Comparison of ENCODE assay signal across 9 cellular contexts in the genomic region with DNA sequence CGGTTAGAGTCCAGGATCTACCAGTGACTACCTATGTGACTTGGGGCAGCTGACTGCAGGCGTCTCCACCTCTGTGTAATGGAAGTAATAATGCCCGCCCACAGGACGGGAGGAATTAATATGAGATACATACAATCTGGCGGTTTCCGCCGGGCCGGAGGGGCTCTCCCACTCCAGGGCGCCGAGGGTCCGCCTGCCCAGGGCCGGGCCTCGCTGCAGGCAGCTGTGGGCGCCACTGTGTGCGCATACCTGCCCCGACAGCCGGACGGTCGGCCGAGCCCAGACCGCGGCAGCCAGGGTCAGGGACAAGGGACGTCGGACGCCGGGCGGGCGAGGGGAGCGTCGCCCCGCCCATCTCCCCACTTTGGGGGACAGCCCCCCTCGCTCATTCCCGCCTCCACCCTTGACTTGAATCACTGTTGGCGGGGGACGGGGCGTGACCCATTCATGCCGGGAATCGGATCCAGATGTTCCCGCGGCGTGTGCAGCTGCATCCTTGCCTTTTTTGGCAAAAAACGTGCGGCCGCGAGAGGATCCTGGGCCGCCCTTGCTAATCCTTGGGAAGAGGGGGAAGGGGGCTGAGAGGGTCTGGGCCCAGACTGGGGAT. TPM values are rescaled to one million over a fixed set of nuclear protein-coding genes. Genes with fewer than 3 reads are reported as not detected.
DNase-seq lines count a peak whose midpoint lies in the region; ATAC-seq and TF ChIP-seq lines count a peak whose summit lies in the region.
"Had no signal": no experiment of that assay in that cellular context is flagged by ENCODE, and none has a peak within 500 bp of the region (broad histone marks: within the 10 kb centered on the region; RNA-seq: fewer than 3 reads in every experiment).

No MANE protein-coding gene starts in this region.

- H3K9ac ChIP-seq in PC-3 (ENCODE audit: low read length): no peak overlapping the region

- no TSS peak for BruUV-seq in PC-3 (replicated peaks; lab: Mats Ljungman, UMichigan)

- no peak overlapping the region for H2AFZ ChIP-seq in PC-3 (ENCODE audit: low read length)

- H3K27me3 ChIP-seq in GM06990 (replicated peaks; ENCODE audit: control insufficient read depth, insufficient read depth, low read length) (no peaks in the 10 kb centered on the region), PC-3 (ENCODE audit: low read length) (no peaks in the 10 kb centered on the region), lower lobe of right lung (ENCODE audit: low read depth) (no peaks in the 10 kb centered on the region), tibial artery (no peaks in the 10 kb centered on the region)
- no peaks in the 10 kb centered on the region for H3K27me3 ChIP-seq in effector memory CD4-positive, alpha-beta T cell (replicated peaks; ENCODE audit: control insufficient read depth, insufficient read depth, low read length, poor library complexity, severe bottlenecking)

- H3K36me3 ChIP-seq in GM06990 (ENCODE audit: control insufficient read depth, insufficient read depth, low read length) (peaks cover 17% of the 10 kb centered on the region), PC-3 (ENCODE audit: low read depth, low read length) (no peaks in the 10 kb centered on the region; the same call in 1 of the 2 replicates), lower lobe of right lung (peaks cover 6% of the 10 kb centered on the region), tibial artery (peaks cover 0 to 23% (median 19%) of the 10 kb centered on the region in 3 donors)
- H3K36me3 ChIP-seq in effector memory CD4-positive, alpha-beta T cell (ENCODE audit: control insufficient read depth, insufficient read depth, low read length): no peaks in the 10 kb centered on the region

- H3K9me2 ChIP-seq in PC-3 (replicated peaks; ENCODE audit: low read length): no peaks in the 10 kb centered on the region

- H3K4me3 ChIP-seq in GM06990 (replicated peaks; ENCODE audit: low read depth, low read length) (peak overlapping the region; percentile 11), PC-3 (ENCODE audit: low read length) (no peak overlapping the region), lower lobe of right lung (peak overlapping the region; percentile 59), tibial artery (peak overlapping the region; percentile 65 to 67)
- peak overlapping the region; percentile 35 for H3K4me3 ChIP-seq in effector memory CD4-positive, alpha-beta T cell (ENCODE audit: insufficient read depth, low read depth, low read length, poor library complexity, severe bottlenecking)

- H4K20me1 ChIP-seq in PC-3 (ENCODE audit: low read length): no peaks in the 10 kb centered on the region

- H3K4me1 ChIP-seq in PC-3 (ENCODE audit: insufficient read depth, low read length) (peaks cover 21% of the 10 kb centered on the region), lower lobe of right lung (peaks cover 60% of the 10 kb centered on the region), tibial artery (peaks cover 11 to 60% (median 43%) of the 10 kb centered on the region in 4 donors)
- H3K4me1 ChIP-seq in effector memory CD4-positive, alpha-beta T cell (ENCODE audit: control insufficient read depth, insufficient read depth, low read length, poor library complexity, severe bottlenecking): no peaks in the 10 kb centered on the region

- intact Hi-C loops in PC-3 (cut with micrococcal nuclease) (no loop called here), lower lobe of right lung (cut with DNase I) (no loop called here), tibial artery (cut with DNase I; ENCODE audit: low total_unique reads) (no loop called here)

- H3K79me2 ChIP-seq in PC-3 (ENCODE audit: low read length): no peaks in the 10 kb centered on the region

- POLR2A ChIA-PET in PC-3 (lab: Charles Lee; ENCODE audit: unreplicated experiment): no interaction called here

- no peak; the same call in 1 of the 2 replicates for ATAC-seq in PC-3
- ATAC-seq in lower lobe of right lung: peak; percentile 80 to 82
- no peak for ATAC-seq in GM18519 (IDR thresholded peaks at IDR 0.05; ENCODE audit: low FRiP score, unreplicated experiment)

- peak overlapping the region; percentile 26; the same call in 1 of the 2 replicates for H3K4me2 ChIP-seq in PC-3 (ENCODE audit: low read length)

- no peak overlapping the region for H3K27ac ChIP-seq in PC-3 (ENCODE audit: low read length)
- H3K27ac ChIP-seq in effector memory CD4-positive, alpha-beta T cell (ENCODE audit: insufficient read depth, low read length, poor library complexity, severe bottlenecking): no peak overlapping the region
- H3K27ac ChIP-seq in lower lobe of right lung: peak overlapping the region; percentile 86
- H3K27ac ChIP-seq in tibial artery: peak overlapping the region; percentile 93 to 98

- DNase-seq in GM06990 (ENCODE audit: extremely low read depth, insufficient read length) (peak; percentile 56), PC-3 (no peak), lower lobe of right lung (peak; percentile 82), tibial artery (peak; percentile 68 to 91), inferior parietal cortex (ENCODE audit: extremely low spot score) (no peak), NCI-H1436 (lab: John Stamatoyannopoulos, UW) (no peak)
- no peak for DNase-seq in effector memory CD4-positive, alpha-beta T cell

- no peaks in the 10 kb centered on the region for H3F3A ChIP-seq in PC-3 (ENCODE audit: low read length, unreplicated experiment)

- TF ChIP-seq CTCF in GM06990 (IDR thresholded peaks at IDR 0.05; ENCODE audit: insufficient read depth, low read length, poor library complexity, severe bottlenecking) (no peak), PC-3 (conservative IDR thresholded peaks at IDR 0.05; ENCODE audit: low read depth, low read length) (no peak), lower lobe of right lung (IDR thresholded peaks at IDR 0.05) (no peak), tibial artery (IDR thresholded peaks at IDR 0.05) (no peak)

- H3K9me3 ChIP-seq in PC-3 (ENCODE audit: low read length) (no peaks in the 10 kb centered on the region), lower lobe of right lung (no peaks in the 10 kb centered on the region), tibial artery (no peaks in the 10 kb centered on the region)
- no peaks in the 10 kb centered on the region for H3K9me3 ChIP-seq in effector memory CD4-positive, alpha-beta T cell (ENCODE audit: control insufficient read depth, low read length)

- CTCF ChIA-PET in PC-3 (lab: Charles Lee): no interaction called here

RNA-seq across cellular contexts. Expression of a gene that starts 6.1 kb away (rescaled TPM):
- total RNA-seq in PC-3 (2014; rRNA removed): 103 and 142 TPM in 2 replicates
- total RNA-seq in lower lobe of right lung: 41.8 TPM

RNA-seq across cellular contexts. Expression of a gene that starts 9.4 kb away (rescaled TPM):
- total RNA-seq in PC-3 (2014; rRNA removed) (3.6 and 6.3 TPM in 2 replicates), lower lobe of right lung (16.9 TPM)

RNA-seq across cellular contexts. Expression of a gene that starts 16.7 kb away (rescaled TPM):
- total RNA-seq in PC-3 (2014; rRNA removed) (33.8 and 48.1 TPM in 2 replicates), lower lobe of right lung (22.8 TPM)

RNA-seq across cellular contexts. Expression of a gene that starts 49.0 kb away (rescaled TPM):
- total RNA-seq in PC-3 (2014; rRNA removed): 10.5 and 12.1 TPM in 2 replicates
- 42.5 TPM for total RNA-seq in lower lobe of right lung

RNA-seq across cellular contexts. Expression of a gene that starts 50.7 kb away (rescaled TPM):
- not detected in 2 replicates for total RNA-seq in PC-3 (2014; rRNA removed)
- not detected for total RNA-seq in lower lobe of right lung
- total RNA-seq: M059J had no signal

Comparison
In these comparisons a context has a peak if more than half of its experiments do, and no peak if none do; other contexts are left out.
1. DNase-seq: peak in GM06990 (single experiment), lower lobe of right lung (single experiment) and tibial artery (2 of 2); none in PC-3 (single experiment), effector memory CD4-positive, alpha-beta T cell (0 of 3), inferior parietal cortex (single experiment) and NCI-H1436 (single experiment).
2. ATAC-seq: peak in lower lobe of right lung (2 of 2); none in PC-3 (single experiment) and GM18519 (single experiment).
3. H3K27ac ChIP-seq: peak in lower lobe of right lung (single experiment) and tibial artery (2 of 2); none in PC-3 (single experiment) and effector memory CD4-positive, alpha-beta T cell (single experiment).